In genomic region chr1:219188331-219188803, GRCh38 we compare ENCODE assay signal across 9 cellular contexts. TPM values are rescaled to one million over a fixed set of nuclear protein-coding genes. Genes with fewer than 3 reads are reported as not detected.
A peak's percentile ranks its signal among the peaks of the same experiment; 100 is the strongest.
DNase-seq lines count a peak whose midpoint lies in the region; ATAC-seq and TF ChIP-seq lines count a peak whose summit lies in the region.
"Had no signal": no experiment of that assay in that cellular context is flagged by ENCODE, and none has a peak within 500 bp of the region (broad histone marks: within the 10 kb centered on the region; RNA-seq: fewer than 3 reads in every experiment).

No MANE protein-coding gene starts in this region.

- H3K9ac ChIP-seq in endodermal cell (ENCODE audit: extremely low read depth, low read length, poor library complexity, severe bottlenecking), result no peak overlapping the region

- no peak overlapping the region for H3K4me3 ChIP-seq in adrenal gland
- H3K4me3 ChIP-seq in tibial artery, result peak overlapping the region; percentile 8 to 18
- no peak overlapping the region for H3K4me3 ChIP-seq in endodermal cell (ENCODE audit: low read length)

- CTCF ChIA-PET in activated naive CD4-positive, alpha-beta T cell treated with anti-CD3 and anti-CD28 coated beads for 36 hours (lab: Charles Lee), result interaction anchor here (1.4 to 2.5 kb wide), 2 partner anchors 12 to 14 kb away, joined by 6 to 10 read pairs; partner anchors contain the start of gene LYPLAL1

- no peaks in the 10 kb centered on the region for H3K27me3 Mint-ChIP-seq in activated naive CD4-positive, alpha-beta T cell treated with anti-CD3 and anti-CD28 coated beads for 36 hours (ENCODE audit: low read depth)
- H3K27me3 Mint-ChIP-seq in endodermal cell (ENCODE audit: insufficient read depth), result no peaks in the 10 kb centered on the region

- no peaks in the 10 kb centered on the region for H3K27me3 ChIP-seq in adrenal gland
- H3K27me3 ChIP-seq in tibial artery, result no peaks in the 10 kb centered on the region
- no peaks in the 10 kb centered on the region for H3K27me3 ChIP-seq in endodermal cell (ENCODE audit: control insufficient read depth, insufficient read depth, low read length, poor library complexity, severe bottlenecking)

- H3K36me3 ChIP-seq in adrenal gland (replicated peaks in 1 of 2) (no peaks in the 10 kb centered on the region), tibial artery (no peaks in the 10 kb centered on the region), endodermal cell (ENCODE audit: control insufficient read depth, insufficient read depth, low read length) (no peaks in the 10 kb centered on the region)

- peaks cover 15% of the 10 kb centered on the region for H3K36me3 Mint-ChIP-seq in activated naive CD4-positive, alpha-beta T cell treated with anti-CD3 and anti-CD28 coated beads for 36 hours (ENCODE audit: low read depth)
- peaks cover 6% of the 10 kb centered on the region for H3K36me3 Mint-ChIP-seq in endodermal cell (ENCODE audit: low read depth)

- intact Hi-C loops in activated naive CD4-positive, alpha-beta T cell treated with anti-CD3 and anti-CD28 coated beads for 36 hours (cut with micrococcal nuclease), result loop anchor here (5.0 kb wide), 3 partner anchors 901 to 1706 kb away; partner anchors contain the start of genes IARS2 and RRP15
- intact Hi-C loops in adrenal gland (cut with DNase I), result no loop called here
- intact Hi-C loops in tibial artery (cut with DNase I; ENCODE audit: low total_unique reads), result no loop called here

- WGBS in adrenal gland, 4 donors, result 57 to 60% (median 59%) methylated on average over 3 of the region's 3 CpGs
- WGBS in endodermal cell (ENCODE audit: insufficient coverage in 1 of 2, insufficient read length in 1 of 2), 2 experiments, result 93% methylated on average over 3 of the region's 3 CpGs; no CpG with 5 or more reads in 1 of the 2 experiments

- H3K4me1 Mint-ChIP-seq in activated naive CD4-positive, alpha-beta T cell treated with anti-CD3 and anti-CD28 coated beads for 36 hours (ENCODE audit: low read depth), result peaks cover 38% of the 10 kb centered on the region
- peaks cover 10% of the 10 kb centered on the region for H3K4me1 Mint-ChIP-seq in endodermal cell

- peak; percentile 55 for ATAC-seq in HG03097 (IDR thresholded peaks at IDR 0.05; ENCODE audit: low FRiP score, unreplicated experiment)

- H3K9me3 ChIP-seq in adrenal gland (replicated peaks in 1 of 3) (peaks cover 0 to 3% (median 0%) of the 10 kb centered on the region in 3 donors), tibial artery (peaks cover 0 to 4% (median 0%) of the 10 kb centered on the region in 3 donors), endodermal cell (ENCODE audit: control insufficient read depth, low read length) (no peaks in the 10 kb centered on the region)

- TF ChIP-seq POLR2A in adrenal gland (IDR thresholded peaks at IDR 0.05), result no peak

- DNase-seq in activated naive CD4-positive, alpha-beta T cell treated with anti-CD3 and anti-CD28 coated beads for 36 hours, result no peak
- no peak for DNase-seq in activated naive CD4-positive, alpha-beta T cell treated with anti-CD3 and anti-CD28 coated beads, Interleukin-2, amount 50 U/mL, for 16 hours
- no peak for DNase-seq in adrenal gland
- no peak for DNase-seq in tibial artery
- no peak for DNase-seq in NCI-H1417 (lab: John Stamatoyannopoulos, UW)
- no peak for DNase-seq in endodermal cell
- no peak for DNase-seq in NCI-H1417 treated with DMSO at 0.1 percent for 48 hours (lab: John Stamatoyannopoulos, UW)

- TF ChIP-seq CTCF in adrenal gland (IDR thresholded peaks at IDR 0.05) (no peak), tibial artery (IDR thresholded peaks at IDR 0.05) (no peak), endodermal cell (conservative IDR thresholded peaks at IDR 0.05) (no peak)

- H3K27ac ChIP-seq in adrenal gland (peak overlapping the region in 3 of 5 donors; percentile 18 to 76 (median 69)), tibial artery (peak overlapping the region; percentile 61 to 71), endodermal cell (ENCODE audit: low read depth, low read length) (no peak overlapping the region)
- H3K27ac ChIP-seq: C4-2B had no signal

- H3K27ac Mint-ChIP-seq in activated naive CD4-positive, alpha-beta T cell treated with anti-CD3 and anti-CD28 coated beads for 36 hours, result peak overlapping the region; percentile 21
- H3K27ac Mint-ChIP-seq in endodermal cell, result no peak overlapping the region

- H3K4me1 ChIP-seq in adrenal gland (replicated peaks in 1 of 2), result peaks cover 13 to 27% of the 10 kb centered on the region in 2 donors
- peaks cover 0 to 53% (median 8%) of the 10 kb centered on the region in 4 donors for H3K4me1 ChIP-seq in tibial artery
- H3K4me1 ChIP-seq in endodermal cell (ENCODE audit: control insufficient read depth, insufficient read depth, low read length), result no peaks in the 10 kb centered on the region

- H3K4me3 Mint-ChIP-seq in activated naive CD4-positive, alpha-beta T cell treated with anti-CD3 and anti-CD28 coated beads for 36 hours, result no peak overlapping the region
- no peak overlapping the region for H3K4me3 Mint-ChIP-seq in endodermal cell

- H3K9me3 Mint-ChIP-seq in activated naive CD4-positive, alpha-beta T cell treated with anti-CD3 and anti-CD28 coated beads for 36 hours, result no peaks in the 10 kb centered on the region
- H3K9me3 Mint-ChIP-seq in endodermal cell, result no peaks in the 10 kb centered on the region

RNA-seq across cellular contexts. Expression of gene LYPLAL1, which starts 14.7 kb away (rescaled TPM):
- 10 to 100 TPM; 19.9 to 21.8 TPM for total RNA-seq in activated naive CD4-positive, alpha-beta T cell treated with anti-CD3 and anti-CD28 coated beads for 36 hours
- total RNA-seq in adrenal gland (10 to 100 TPM; 14.9 to 82.7 (median 46.1) TPM), endodermal cell (10 to 100 TPM; 27.6 to 35.7 TPM)
- polyA plus RNA-seq in adrenal gland, result 10 to 100 TPM; 64.7 to 82.8 (median 79.4) TPM
- polyA plus RNA-seq in endodermal cell (2013, experiment 1 of 2), result 19.9 TPM
- polyA plus RNA-seq in endodermal cell (2013, experiment 2 of 2), result 17.7 TPM

Comparison
In these comparisons a context has a peak if more than half of its experiments do, and no peak if none do; other contexts are left out.
1. H3K4me3 ChIP-seq: peak in tibial artery (2 of 2); none in adrenal gland (0 of 4) and endodermal cell (single experiment).